19 cellular contexts compared by ENCODE assay signal in genomic region chr7:594920-595620, GRCh38.
A peak's percentile ranks its signal among the peaks of the same experiment; 100 is the strongest.
DNase-seq lines count a peak whose midpoint lies in the region; ATAC-seq and TF ChIP-seq lines count a peak whose summit lies in the region.
"Had no signal": no experiment of that assay in that cellular context is flagged by ENCODE, and none has a peak within 500 bp of the region (broad histone marks: within the 10 kb centered on the region; RNA-seq: fewer than 3 reads in every experiment).

No MANE protein-coding gene starts in this region.

- peak overlapping the region; percentile 52 for H3K9ac ChIP-seq in NT2/D1 (ENCODE audit: insufficient read length, low read depth)
- H3K9ac ChIP-seq: KMS-11 had no signal

- H3K9me3 Mint-ChIP-seq in activated T-helper 2 cell treated with anti-CD3 and anti-CD28 coated beads, Interferon-gamma antibody, Interleukin-2, Interleukin-4, amounts not matched to agents 10 μg/mL and 5 μg/mL and 100 μg/mL, durations not matched to agents 14 hours and 24 hours and 36 hours = peaks cover 4% of the 10 kb centered on the region
- H3K9me3 Mint-ChIP-seq in stimulated activated naive CD8-positive, alpha-beta T cell treated with anti-CD3 and anti-CD28 coated beads, Interleukin-15, amount 100 ng/mL, for 72 hours = peaks cover 0 to 7% of the 10 kb centered on the region in 2 donors

- intact Hi-C loops in left ventricle myocardium superior (cut with micrococcal nuclease) (no loop called here), heart right ventricle (cut with DNase I) (no loop called here)
- intact Hi-C loops in activated T-helper 2 cell treated with anti-CD3 and anti-CD28 coated beads, Interferon-gamma antibody, Interleukin-2, Interleukin-4, amounts not matched to agents 10 μg/mL and 5 μg/mL and 100 μg/mL, durations not matched to agents 14 hours and 24 hours and 36 hours (cut with micrococcal nuclease) = no loop called here

- H3K9me3 ChIP-seq in heart right ventricle (peaks cover 0 to 5% (median 0%) of the 10 kb centered on the region in 11 donors), NT2/D1 (ENCODE audit: insufficient read depth, low read length) (no peaks in the 10 kb centered on the region), suprapubic skin (no peaks in the 10 kb centered on the region)
- H3K9me3 ChIP-seq: SJCRH30 had no signal

- H3K27ac Mint-ChIP-seq in activated T-helper 2 cell treated with anti-CD3 and anti-CD28 coated beads, Interferon-gamma antibody, Interleukin-2, Interleukin-4, amounts not matched to agents 10 μg/mL and 5 μg/mL and 100 μg/mL, durations not matched to agents 14 hours and 24 hours and 36 hours = peak overlapping the region; percentile 52
- H3K27ac Mint-ChIP-seq in stimulated activated naive CD8-positive, alpha-beta T cell treated with anti-CD3 and anti-CD28 coated beads, Interleukin-15, amount 100 ng/mL, for 72 hours = peak overlapping the region in 1 of 2 donors; percentile 80
- H3K27ac Mint-ChIP-seq: HFFc6 had no signal

- no peak for ATAC-seq in left ventricle myocardium superior
- no peak for ATAC-seq in heart right ventricle
- ATAC-seq in stimulated activated naive CD8-positive, alpha-beta T cell treated with anti-CD3 and anti-CD28 coated beads, Interleukin-15, amount 100 ng/mL, for 72 hours = peak; percentile 13

- no peaks in the 10 kb centered on the region for H3K27me3 ChIP-seq in heart right ventricle
- no peaks in the 10 kb centered on the region for H3K27me3 ChIP-seq in NT2/D1 (ENCODE audit: insufficient read depth, insufficient read length)
- H3K27me3 ChIP-seq in suprapubic skin = no peaks in the 10 kb centered on the region
- H3K27me3 ChIP-seq: SJCRH30 had no signal

- H3K4me1 ChIP-seq in heart right ventricle = peaks cover 0 to 35% (median 14%) of the 10 kb centered on the region in 9 donors
- peaks cover 2% of the 10 kb centered on the region for H3K4me1 ChIP-seq in NT2/D1 (ENCODE audit: insufficient read depth, insufficient read length)
- H3K4me1 ChIP-seq in suprapubic skin = peaks cover 5% of the 10 kb centered on the region

- 95 to 96% methylated on average over 29 of the region's 29 CpGs for WGBS in heart right ventricle, 2 donors
- 97% methylated on average over 23 of the region's 29 CpGs for WGBS in suprapubic skin

- peaks cover 22% of the 10 kb centered on the region for H3K4me1 Mint-ChIP-seq in activated T-helper 2 cell treated with anti-CD3 and anti-CD28 coated beads, Interferon-gamma antibody, Interleukin-2, Interleukin-4, amounts not matched to agents 10 μg/mL and 5 μg/mL and 100 μg/mL, durations not matched to agents 14 hours and 24 hours and 36 hours (ENCODE audit: low read depth)
- peaks cover 92% of the 10 kb centered on the region for H3K4me1 Mint-ChIP-seq in stimulated activated naive CD8-positive, alpha-beta T cell treated with anti-CD3 and anti-CD28 coated beads, Interleukin-15, amount 100 ng/mL, for 72 hours

- H3K27ac ChIP-seq in heart right ventricle (no peak overlapping the region), suprapubic skin (no peak overlapping the region)
- H3K27ac ChIP-seq: C4-2B, KMS-11, PC-9, RWPE1, SJCRH30 had no signal

- no peak overlapping the region for H3K4me3 ChIP-seq in heart right ventricle
- H3K4me3 ChIP-seq in NT2/D1 (ENCODE audit: insufficient read length, low read depth) = no peak overlapping the region
- no peak overlapping the region for H3K4me3 ChIP-seq in suprapubic skin
- H3K4me3 ChIP-seq: PC-9, SJCRH30 had no signal

- H3K36me3 ChIP-seq in heart right ventricle = peaks cover 0 to 7% (median 0%) of the 10 kb centered on the region in 9 donors
- peaks cover 22% of the 10 kb centered on the region for H3K36me3 ChIP-seq in NT2/D1 (ENCODE audit: insufficient read depth, insufficient read length, low read length)
- no peaks in the 10 kb centered on the region for H3K36me3 ChIP-seq in suprapubic skin
- H3K36me3 ChIP-seq: SJCRH30 had no signal

- TF ChIP-seq POLR2A in suprapubic skin (IDR thresholded peaks at IDR 0.05) = no peak

- TF ChIP-seq EP300 in suprapubic skin (IDR thresholded peaks at IDR 0.05) = no peak

- peaks cover 23% of the 10 kb centered on the region for H3K36me3 Mint-ChIP-seq in activated T-helper 2 cell treated with anti-CD3 and anti-CD28 coated beads, Interferon-gamma antibody, Interleukin-2, Interleukin-4, amounts not matched to agents 10 μg/mL and 5 μg/mL and 100 μg/mL, durations not matched to agents 14 hours and 24 hours and 36 hours (ENCODE audit: low read depth)

- no peak overlapping the region for H3K4me3 Mint-ChIP-seq in activated T-helper 2 cell treated with anti-CD3 and anti-CD28 coated beads, Interferon-gamma antibody, Interleukin-2, Interleukin-4, amounts not matched to agents 10 μg/mL and 5 μg/mL and 100 μg/mL, durations not matched to agents 14 hours and 24 hours and 36 hours (ENCODE audit: low read depth)
- H3K4me3 Mint-ChIP-seq in stimulated activated naive CD8-positive, alpha-beta T cell treated with anti-CD3 and anti-CD28 coated beads, Interleukin-15, amount 100 ng/mL, for 72 hours = peak overlapping the region; percentile 29
- H3K4me3 Mint-ChIP-seq: HFFc6 had no signal

- no peaks in the 10 kb centered on the region for H3K27me3 Mint-ChIP-seq in activated T-helper 2 cell treated with anti-CD3 and anti-CD28 coated beads, Interferon-gamma antibody, Interleukin-2, Interleukin-4, amounts not matched to agents 10 μg/mL and 5 μg/mL and 100 μg/mL, durations not matched to agents 14 hours and 24 hours and 36 hours (ENCODE audit: low read depth)
- no peaks in the 10 kb centered on the region for H3K27me3 Mint-ChIP-seq in stimulated activated naive CD8-positive, alpha-beta T cell treated with anti-CD3 and anti-CD28 coated beads, Interleukin-15, amount 100 ng/mL, for 72 hours

- TF ChIP-seq CTCF in heart right ventricle (IDR thresholded peaks at IDR 0.05) (no peak), suprapubic skin (IDR thresholded peaks at IDR 0.05) (no peak)

- peak; percentile 27 for DNase-seq in left ventricle myocardium superior
- DNase-seq in heart right ventricle = no peak
- no peak for DNase-seq in NT2/D1 (ENCODE audit: low read depth, low spot score)
- no peak for DNase-seq in activated T-helper 2 cell treated with anti-CD3 and anti-CD28 coated beads, Interferon-gamma antibody, Interleukin-2, Interleukin-4, amounts not matched to agents 10 μg/mL and 5 μg/mL and 100 μg/mL, durations not matched to agents 14 hours and 24 hours and 36 hours (ENCODE audit: low spot score)
- no peak for DNase-seq in stimulated activated naive CD8-positive, alpha-beta T cell treated with anti-CD3 and anti-CD28 coated beads, Interleukin-15, amount 100 ng/mL, for 72 hours
- DNase-seq in suprapubic skin (ENCODE audit: low spot score in 2 of 2) = no peak
- DNase-seq in COR-L47 (lab: John Stamatoyannopoulos, UW) = no peak
- DNase-seq: DMS79 treated with DMSO at 0.1 percent for 48 hours, H7, HFFc6, MV-4-11, NCI-H187 treated with DMSO at 0.1 percent for 48 hours, NCI-H226, NCI-H524 treated with DMSO at 0.1 percent for 48 hours, PC-9, SJCRH30 had no signal
